In genomic region chr5:135398855-135399837, GRCh38 we compare ENCODE assay signal across 1 cellular context.
TF ChIP-seq lines count a peak whose summit lies in the region.

Gene MACROH2A1 (minus strand): TSS chr5:135399231. CDS start chr5:135389093, 10,138 bp downstream.

TF ChIP-seq in HepG2, 621 proteins besides CTCF, POLR2A, EP300 and RAD21 (continued from another document and continues in another):
- TF ChIP-seq HBP1 (CRISPR knock-in tag; IDR thresholded peaks at IDR 0.05; ENCODE audit: low read depth) (no peak), ZNF574 (CRISPR knock-in tag; IDR thresholded peaks at IDR 0.05) (peak; percentile 86), SP140L (CRISPR knock-in tag; IDR thresholded peaks at IDR 0.05; ENCODE audit: borderline replicate concordance) (no peak), ZSCAN30 (CRISPR knock-in tag; IDR thresholded peaks at IDR 0.05) (no peak), MLXIP (CRISPR knock-in tag; IDR thresholded peaks at IDR 0.05; ENCODE audit: borderline replicate concordance) (no peak), FOXA1 (IDR thresholded peaks at IDR 0.05) (no peak), FOXA1 (CRISPR knock-in tag; IDR thresholded peaks at IDR 0.05) (0 out of 2 replicates have a peak, but pooled peaks have one; percentile 6), ZNF607 (CRISPR knock-in tag; IDR thresholded peaks at IDR 0.05; ENCODE audit: borderline replicate concordance) (peak; percentile 36; the same call in 1 of the 2 replicates), ZNF609 (CRISPR knock-in tag; IDR thresholded peaks at IDR 0.05; ENCODE audit: borderline replicate concordance) (no peak), THAP7 (CRISPR knock-in tag; IDR thresholded peaks at IDR 0.05) (no peak), SP2 (CRISPR knock-in tag; IDR thresholded peaks at IDR 0.05) (0 out of 2 replicates have a peak, but pooled peaks have one; percentile 22), NCOA2 (CRISPR knock-in tag; IDR thresholded peaks at IDR 0.05) (peak; percentile 44; the same call in 1 of the 2 replicates), ZMYM3 (CRISPR knock-in tag; IDR thresholded peaks at IDR 0.05) (0 out of 2 replicates have a peak, but pooled peaks have one; percentile 38), ZNF788 (CRISPR knock-in tag; IDR thresholded peaks at IDR 0.05; ENCODE audit: borderline replicate concordance) (peak; percentile 71; the same call in 1 of the 2 replicates), SP4 (CRISPR knock-in tag; IDR thresholded peaks at IDR 0.05) (peak; percentile 40; the same call in 1 of the 2 replicates), JARID2 (CRISPR knock-in tag; IDR thresholded peaks at IDR 0.05; ENCODE audit: insufficient replicate concordance) (no peak), ZNF672 (CRISPR knock-in tag; IDR thresholded peaks at IDR 0.05) (no peak), HDAC1 (CRISPR knock-in tag; IDR thresholded peaks at IDR 0.05) (0 out of 2 replicates have a peak, but pooled peaks have one; percentile 30), THYN1 (CRISPR knock-in tag; IDR thresholded peaks at IDR 0.05; ENCODE audit: borderline replicate concordance, low read depth) (no peak), TBL1XR1 (IDR thresholded peaks at IDR 0.05; ENCODE audit: borderline replicate concordance, low read length, partially characterized antibody) (peak; percentile 66), ZBTB25 (CRISPR knock-in tag; IDR thresholded peaks at IDR 0.05) (peak; percentile 95; the same call in 1 of the 2 replicates), ZNF441 (CRISPR knock-in tag; IDR thresholded peaks at IDR 0.05; ENCODE audit: borderline replicate concordance) (no peak; the same call in 1 of the 2 replicates), ARNTL (CRISPR knock-in tag; IDR thresholded peaks at IDR 0.05) (no peak), ZNF512 (CRISPR knock-in tag; IDR thresholded peaks at IDR 0.05) (no peak), CBFB (CRISPR knock-in tag; IDR thresholded peaks at IDR 0.05) (no peak), SRY (CRISPR knock-in tag; IDR thresholded peaks at IDR 0.05) (peak; percentile 46; the same call in 1 of the 2 replicates), ZNF766 (CRISPR knock-in tag; IDR thresholded peaks at IDR 0.05; ENCODE audit: borderline replicate concordance) (peak; percentile 60; the same call in 1 of the 2 replicates), GATAD1 (CRISPR knock-in tag; IDR thresholded peaks at IDR 0.05) (peak; percentile 85), ZNF281 (CRISPR knock-in tag; IDR thresholded peaks at IDR 0.05; ENCODE audit: borderline replicate concordance) (peak; percentile 27; the same call in 1 of the 2 replicates), ATAD3A (CRISPR knock-in tag; IDR thresholded peaks at IDR 0.05) (no peak), JDP2 (CRISPR knock-in tag; IDR thresholded peaks at IDR 0.05; ENCODE audit: borderline replicate concordance) (no peak), ZNF746 (CRISPR knock-in tag; IDR thresholded peaks at IDR 0.05) (no peak), ZNF44 (CRISPR knock-in tag; IDR thresholded peaks at IDR 0.05) (0 out of 2 replicates have a peak, but pooled peaks have one; percentile 32), ZNF776 (CRISPR knock-in tag; IDR thresholded peaks at IDR 0.05) (peak; percentile 85; the same call in 1 of the 2 replicates), BCL6 (CRISPR knock-in tag; IDR thresholded peaks at IDR 0.05) (0 out of 2 replicates have a peak, but pooled peaks have one; percentile 39), MBD4 (IDR thresholded peaks at IDR 0.05; ENCODE audit: borderline replicate concordance, low read length) (no peak), MTF1 (CRISPR knock-in tag; IDR thresholded peaks at IDR 0.05) (no peak), UBTF (CRISPR knock-in tag; IDR thresholded peaks at IDR 0.05) (peak; percentile 78; the same call in 1 of the 2 replicates), AGO1 (IDR thresholded peaks at IDR 0.05; ENCODE audit: low read depth, low read length, poor library complexity, severe bottlenecking) (no peak)
